Comparison of ENCODE assay signal across 1 cellular context in the genomic region with DNA sequence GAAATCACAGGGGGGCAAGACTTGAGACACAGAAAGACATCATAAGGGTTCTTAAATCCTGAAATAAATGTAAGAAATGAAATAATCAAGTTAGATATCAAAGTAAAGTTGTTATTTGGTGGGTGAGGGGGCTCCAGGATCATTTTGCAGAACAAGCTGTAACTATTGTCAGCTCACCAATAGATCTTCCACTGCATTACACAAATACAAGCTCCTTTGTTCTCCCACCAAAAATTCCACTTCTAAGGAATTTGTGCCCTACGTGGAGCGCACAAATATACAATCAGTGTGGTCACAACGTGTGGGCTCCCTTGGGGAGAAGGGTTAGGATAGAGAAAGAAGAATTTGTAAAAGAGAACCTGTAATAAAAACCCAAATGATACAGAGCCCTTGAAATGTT.
TF ChIP-seq lines count a peak whose summit lies in the region.

No MANE protein-coding gene starts in this region.

TF ChIP-seq in K562, 482 proteins besides CTCF, POLR2A, EP300 and RAD21 (continued from another document):
- TF ChIP-seq, protein P1, sequence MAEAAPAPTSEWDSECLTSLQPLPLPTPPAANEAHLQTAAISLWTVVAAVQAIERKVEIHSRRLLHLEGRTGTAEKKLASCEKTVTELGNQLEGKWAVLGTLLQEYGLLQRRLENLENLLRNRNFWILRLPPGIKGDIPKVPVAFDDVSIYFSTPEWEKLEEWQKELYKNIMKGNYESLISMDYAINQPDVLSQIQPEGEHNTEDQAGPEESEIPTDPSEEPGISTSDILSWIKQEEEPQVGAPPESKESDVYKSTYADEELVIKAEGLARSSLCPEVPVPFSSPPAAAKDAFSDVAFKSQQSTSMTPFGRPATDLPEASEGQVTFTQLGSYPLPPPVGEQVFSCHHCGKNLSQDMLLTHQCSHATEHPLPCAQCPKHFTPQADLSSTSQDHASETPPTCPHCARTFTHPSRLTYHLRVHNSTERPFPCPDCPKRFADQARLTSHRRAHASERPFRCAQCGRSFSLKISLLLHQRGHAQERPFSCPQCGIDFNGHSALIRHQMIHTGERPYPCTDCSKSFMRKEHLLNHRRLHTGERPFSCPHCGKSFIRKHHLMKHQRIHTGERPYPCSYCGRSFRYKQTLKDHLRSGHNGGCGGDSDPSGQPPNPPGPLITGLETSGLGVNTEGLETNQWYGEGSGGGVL (CRISPR knock-in tag; IDR thresholded peaks at IDR 0.05) = no peak
- TF ChIP-seq, protein P2, sequence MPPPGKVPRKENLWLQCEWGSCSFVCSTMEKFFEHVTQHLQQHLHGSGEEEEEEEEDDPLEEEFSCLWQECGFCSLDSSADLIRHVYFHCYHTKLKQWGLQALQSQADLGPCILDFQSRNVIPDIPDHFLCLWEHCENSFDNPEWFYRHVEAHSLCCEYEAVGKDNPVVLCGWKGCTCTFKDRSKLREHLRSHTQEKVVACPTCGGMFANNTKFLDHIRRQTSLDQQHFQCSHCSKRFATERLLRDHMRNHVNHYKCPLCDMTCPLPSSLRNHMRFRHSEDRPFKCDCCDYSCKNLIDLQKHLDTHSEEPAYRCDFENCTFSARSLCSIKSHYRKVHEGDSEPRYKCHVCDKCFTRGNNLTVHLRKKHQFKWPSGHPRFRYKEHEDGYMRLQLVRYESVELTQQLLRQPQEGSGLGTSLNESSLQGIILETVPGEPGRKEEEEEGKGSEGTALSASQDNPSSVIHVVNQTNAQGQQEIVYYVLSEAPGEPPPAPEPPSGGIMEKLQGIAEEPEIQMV (tag; conservative IDR thresholded peaks at IDR 0.05; ENCODE audit: low read depth) = no peak
- TF ChIP-seq U2AF1 (optimal IDR thresholded peaks at IDR 0.05; ENCODE audit: low read depth, low read length) (no peak), SNIP1 (IDR thresholded peaks at IDR 0.05; ENCODE audit: low read depth) (no peak), MECOM (CRISPR knock-in tag; IDR thresholded peaks at IDR 0.05) (no peak), ZNF134 (CRISPR knock-in tag; conservative IDR thresholded peaks at IDR 0.05) (no peak), MTA2 (IDR thresholded peaks at IDR 0.05; ENCODE audit: low read depth) (no peak), EHMT2 (IDR thresholded peaks at IDR 0.05) (no peak), BRF1 (IDR thresholded peaks at IDR 0.05; ENCODE audit: borderline replicate concordance, extremely low read depth, insufficient read length) (no peak), HNRNPK (IDR thresholded peaks at IDR 0.05; ENCODE audit: low read depth, low read length, poor library complexity, severe bottlenecking) (no peak), DNMT1 (IDR thresholded peaks at IDR 0.05) (no peak), ZKSCAN8 (CRISPR knock-in tag; IDR thresholded peaks at IDR 0.05) (no peak), ARID2 (IDR thresholded peaks at IDR 0.05) (no peak)
- TF ChIP-seq, protein P3, sequence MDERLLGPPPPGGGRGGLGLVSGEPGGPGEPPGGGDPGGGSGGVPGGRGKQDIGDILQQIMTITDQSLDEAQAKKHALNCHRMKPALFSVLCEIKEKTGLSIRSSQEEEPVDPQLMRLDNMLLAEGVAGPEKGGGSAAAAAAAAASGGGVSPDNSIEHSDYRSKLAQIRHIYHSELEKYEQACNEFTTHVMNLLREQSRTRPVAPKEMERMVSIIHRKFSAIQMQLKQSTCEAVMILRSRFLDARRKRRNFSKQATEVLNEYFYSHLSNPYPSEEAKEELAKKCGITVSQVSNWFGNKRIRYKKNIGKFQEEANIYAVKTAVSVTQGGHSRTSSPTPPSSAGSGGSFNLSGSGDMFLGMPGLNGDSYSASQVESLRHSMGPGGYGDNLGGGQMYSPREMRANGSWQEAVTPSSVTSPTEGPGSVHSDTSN (CRISPR knock-in tag; IDR thresholded peaks at IDR 0.05; ENCODE audit: low read depth) = no peak
- TF ChIP-seq, protein P3 (tag; conservative IDR thresholded peaks at IDR 0.05; ENCODE audit: low read depth) = no peak
- TF ChIP-seq, protein P4, sequence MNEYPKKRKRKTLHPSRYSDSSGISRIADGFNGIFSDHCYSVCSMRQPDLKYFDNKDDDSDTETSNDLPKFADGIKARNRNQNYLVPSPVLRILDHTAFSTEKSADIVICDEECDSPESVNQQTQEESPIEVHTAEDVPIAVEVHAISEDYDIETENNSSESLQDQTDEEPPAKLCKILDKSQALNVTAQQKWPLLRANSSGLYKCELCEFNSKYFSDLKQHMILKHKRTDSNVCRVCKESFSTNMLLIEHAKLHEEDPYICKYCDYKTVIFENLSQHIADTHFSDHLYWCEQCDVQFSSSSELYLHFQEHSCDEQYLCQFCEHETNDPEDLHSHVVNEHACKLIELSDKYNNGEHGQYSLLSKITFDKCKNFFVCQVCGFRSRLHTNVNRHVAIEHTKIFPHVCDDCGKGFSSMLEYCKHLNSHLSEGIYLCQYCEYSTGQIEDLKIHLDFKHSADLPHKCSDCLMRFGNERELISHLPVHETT (CRISPR knock-in tag; conservative IDR thresholded peaks at IDR 0.05 in 1 of 2, IDR thresholded peaks at IDR 0.05 in 1 of 2) = no peak
- TF ChIP-seq, protein P5, sequence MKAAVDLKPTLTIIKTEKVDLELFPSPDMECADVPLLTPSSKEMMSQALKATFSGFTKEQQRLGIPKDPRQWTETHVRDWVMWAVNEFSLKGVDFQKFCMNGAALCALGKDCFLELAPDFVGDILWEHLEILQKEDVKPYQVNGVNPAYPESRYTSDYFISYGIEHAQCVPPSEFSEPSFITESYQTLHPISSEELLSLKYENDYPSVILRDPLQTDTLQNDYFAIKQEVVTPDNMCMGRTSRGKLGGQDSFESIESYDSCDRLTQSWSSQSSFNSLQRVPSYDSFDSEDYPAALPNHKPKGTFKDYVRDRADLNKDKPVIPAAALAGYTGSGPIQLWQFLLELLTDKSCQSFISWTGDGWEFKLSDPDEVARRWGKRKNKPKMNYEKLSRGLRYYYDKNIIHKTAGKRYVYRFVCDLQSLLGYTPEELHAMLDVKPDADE (conservative IDR thresholded peaks at IDR 0.05; ENCODE audit: control insufficient read depth, low read depth, low read length) = no peak
- TF ChIP-seq, protein P6, sequence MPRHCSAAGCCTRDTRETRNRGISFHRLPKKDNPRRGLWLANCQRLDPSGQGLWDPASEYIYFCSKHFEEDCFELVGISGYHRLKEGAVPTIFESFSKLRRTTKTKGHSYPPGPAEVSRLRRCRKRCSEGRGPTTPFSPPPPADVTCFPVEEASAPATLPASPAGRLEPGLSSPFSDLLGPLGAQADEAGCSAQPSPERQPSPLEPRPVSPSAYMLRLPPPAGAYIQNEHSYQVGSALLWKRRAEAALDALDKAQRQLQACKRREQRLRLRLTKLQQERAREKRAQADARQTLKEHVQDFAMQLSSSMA (CRISPR knock-in tag; IDR thresholded peaks at IDR 0.05) = no peak
- TF ChIP-seq, protein P7, sequence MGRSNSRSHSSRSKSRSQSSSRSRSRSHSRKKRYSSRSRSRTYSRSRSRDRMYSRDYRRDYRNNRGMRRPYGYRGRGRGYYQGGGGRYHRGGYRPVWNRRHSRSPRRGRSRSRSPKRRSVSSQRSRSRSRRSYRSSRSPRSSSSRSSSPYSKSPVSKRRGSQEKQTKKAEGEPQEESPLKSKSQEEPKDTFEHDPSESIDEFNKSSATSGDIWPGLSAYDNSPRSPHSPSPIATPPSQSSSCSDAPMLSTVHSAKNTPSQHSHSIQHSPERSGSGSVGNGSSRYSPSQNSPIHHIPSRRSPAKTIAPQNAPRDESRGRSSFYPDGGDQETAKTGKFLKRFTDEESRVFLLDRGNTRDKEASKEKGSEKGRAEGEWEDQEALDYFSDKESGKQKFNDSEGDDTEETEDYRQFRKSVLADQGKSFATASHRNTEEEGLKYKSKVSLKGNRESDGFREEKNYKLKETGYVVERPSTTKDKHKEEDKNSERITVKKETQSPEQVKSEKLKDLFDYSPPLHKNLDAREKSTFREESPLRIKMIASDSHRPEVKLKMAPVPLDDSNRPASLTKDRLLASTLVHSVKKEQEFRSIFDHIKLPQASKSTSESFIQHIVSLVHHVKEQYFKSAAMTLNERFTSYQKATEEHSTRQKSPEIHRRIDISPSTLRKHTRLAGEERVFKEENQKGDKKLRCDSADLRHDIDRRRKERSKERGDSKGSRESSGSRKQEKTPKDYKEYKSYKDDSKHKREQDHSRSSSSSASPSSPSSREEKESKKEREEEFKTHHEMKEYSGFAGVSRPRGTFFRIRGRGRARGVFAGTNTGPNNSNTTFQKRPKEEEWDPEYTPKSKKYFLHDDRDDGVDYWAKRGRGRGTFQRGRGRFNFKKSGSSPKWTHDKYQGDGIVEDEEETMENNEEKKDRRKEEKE (IDR thresholded peaks at IDR 0.05; ENCODE audit: borderline replicate concordance in 1 of 2, control insufficient read depth in 1 of 2, low read depth in 2 of 2, low read length in 1 of 2) = no peak
